8 cellular contexts compared by ENCODE assay signal in genomic region chr10:73096041-73096451, GRCh38.
DNase-seq lines count a peak whose midpoint lies in the region; TF ChIP-seq lines count a peak whose summit lies in the region.

No MANE protein-coding gene starts in this region.

- CTCF ChIA-PET in HEK293 (lab: Yijun Ruan, JAX) = interaction anchor here (0.6 to 4.2 kb wide), 9 partner anchors 12 to 869 kb away, joined by 3 to 40 read pairs (median 3); partner anchors contain the start of gene NUDT13

- peak; percentile 38 for DNase-seq in NCI-H1694 treated with DMSO at 0.1 percent for 48 hours (lab: John Stamatoyannopoulos, UW)
- DNase-seq in activated CD4-positive, alpha-beta T cell treated with anti-CD3 and anti-CD28 coated beads for 24 hours (ENCODE audit: low read depth in 2 of 2) = peak; percentile 50 to 57
- peak; percentile 81 for DNase-seq in choroid plexus epithelial cell (ENCODE audit: low read depth)
- DNase-seq in left kidney (ENCODE audit: low read depth, low spot score) = peak; percentile 87
- peak; percentile 74 for DNase-seq in stimulated activated CD4-positive, alpha-beta T cell treated with anti-CD3 and anti-CD28 coated beads, Interleukin-4, amount 100 ng/mL, for 24 hours
- no peak for DNase-seq in cortex of kidney (lab: John Stamatoyannopoulos, UW)

- POLR2A ChIA-PET in HEK293 (lab: Yijun Ruan, JAX) = interaction anchor here (0.6 to 2.9 kb wide), 15 partner anchors 9 to 823 kb away, joined by 3 to 52 read pairs (median 4); partner anchors contain the start of genes DDIT4, DNAJB12, DNAJC9 and ECD

- peaks cover 0 to 3% of the 10 kb centered on the region in 2 experiments; a peak in 2 of 3 replicates for H3K36me3 ChIP-seq in HEK293 (ENCODE audit: control insufficient read depth in 2 of 2, insufficient read depth in 1 of 2, low read length in 2 of 2)

- no peaks in the 10 kb centered on the region for H3K9me3 ChIP-seq in HEK293 (ENCODE audit: control insufficient read depth, insufficient read depth, low read depth, low read length)

- H3K4me3 ChIP-seq in GM08714 (ENCODE audit: low read length) (peak overlapping the region; percentile 72), HEK293 (ENCODE audit: low read depth, low read length) (peak overlapping the region; percentile 82), choroid plexus epithelial cell (ENCODE audit: low read depth, low read length) (peak overlapping the region; percentile 69)

- TF ChIP-seq CTCF in HEK293 (tag by site-specific recombination; IDR thresholded peaks at IDR 0.05) (no peak), choroid plexus epithelial cell (conservative IDR thresholded peaks at IDR 0.05; ENCODE audit: low read depth, low read length) (no peak)

- no peaks in the 10 kb centered on the region; the same call in 1 of the 2 replicates for H3K4me1 ChIP-seq in HEK293 (ENCODE audit: control insufficient read depth, insufficient read depth, low read length)

- peak overlapping the region; percentile 90 for H3K27ac ChIP-seq in HEK293 (ENCODE audit: extremely low read depth, low read depth, low read length)

TF ChIP-seq in HEK293, 187 proteins besides CTCF, POLR2A, EP300 and RAD21:
- peak; percentile 72 for TF ChIP-seq ZNF10 (tag by site-specific recombination; IDR thresholded peaks at IDR 0.05)
- TF ChIP-seq ZNF24 (tag by site-specific recombination; IDR thresholded peaks at IDR 0.05) = no peak
- no peak for TF ChIP-seq ZNF701 (tag by site-specific recombination; IDR thresholded peaks at IDR 0.05)
- 0 out of 2 replicates have a peak, but pooled peaks have one; percentile 33 for TF ChIP-seq ZBTB44 (tag by site-specific recombination; IDR thresholded peaks at IDR 0.05)
- TF ChIP-seq PRDM1 (tag by site-specific recombination; IDR thresholded peaks at IDR 0.05) = peak; percentile 62; the same call in 1 of the 2 replicates
- TF ChIP-seq OSR2 (tag by site-specific recombination; IDR thresholded peaks at IDR 0.05) = no peak
- peak; percentile 78 for TF ChIP-seq ZNF335 (tag by site-specific recombination; conservative IDR thresholded peaks at IDR 0.05)
- TF ChIP-seq SCRT2 (tag by site-specific recombination; IDR thresholded peaks at IDR 0.05) = peak; percentile 98
- TF ChIP-seq ZNF777 (tag by site-specific recombination; IDR thresholded peaks at IDR 0.05; ENCODE audit: borderline replicate concordance) = no peak
- peak; percentile 52 for TF ChIP-seq ZBTB11 (tag by site-specific recombination; conservative IDR thresholded peaks at IDR 0.05; ENCODE audit: low read depth)
- TF ChIP-seq PRDM10 (tag by site-specific recombination; IDR thresholded peaks at IDR 0.05) = no peak
- no peak for TF ChIP-seq ZBTB1 (tag by site-specific recombination; IDR thresholded peaks at IDR 0.05)
- TF ChIP-seq ZNF529 (tag by site-specific recombination; IDR thresholded peaks at IDR 0.05; ENCODE audit: insufficient replicate concordance) = no peak
- TF ChIP-seq SCRT1 (tag by site-specific recombination; IDR thresholded peaks at IDR 0.05; ENCODE audit: borderline replicate concordance) = peak; percentile 83
- no peak for TF ChIP-seq ZNF670 (tag by site-specific recombination; IDR thresholded peaks at IDR 0.05; ENCODE audit: low read depth)
- peak; percentile 64 for TF ChIP-seq ZBTB17 (tag by site-specific recombination; IDR thresholded peaks at IDR 0.05)
- no peak for TF ChIP-seq IKZF3 (tag by site-specific recombination; IDR thresholded peaks at IDR 0.05)
- no peak for TF ChIP-seq ZNF624 (tag by site-specific recombination; IDR thresholded peaks at IDR 0.05)
